ENCODE assay signal across 24 cellular contexts in genomic region chr3:186160691-186161243, GRCh38.
"Had no signal": no experiment of that assay in that cellular context is flagged by ENCODE, and none has a peak within 500 bp of the region (broad histone marks: within the 10 kb centered on the region; RNA-seq: fewer than 3 reads in every experiment).

No MANE protein-coding gene starts in this region.

- DNase-seq: activated CD4-positive, alpha-beta T cell treated with anti-CD3 and anti-CD28 coated beads, Interleukin-2, amount 10 ng/mL, durations not matched to agents 24 days and 14 days; activated CD8-positive, alpha-beta T cell treated with anti-CD3 and anti-CD28 coated beads, Interleukin-2, amount 10 ng/mL, durations not matched to agents 7 days and 5 days; activated naive CD4-positive, alpha-beta T cell; activated T-cell treated with anti-CD3 and anti-CD28 coated beads, Interleukin-2, amount 50 U/mL, for 1 hour; cerebellar nuclear complex; cortex of kidney; endodermal cell; esophagus squamous epithelium; foreskin fibroblast; kidney glomerular epithelial cell; left ventricle myocardium inferior; midbrain; natural killer cell; sigmoid colon; stimulated activated CD4-positive, alpha-beta T cell treated with anti-CD3 and anti-CD28 coated beads, Interleukin-15, amount 100 ng/mL, for 24 hours; stomach; uterus had no signal

- H3K4me3 ChIP-seq: adrenal gland, esophagus squamous epithelium, left ventricle myocardium inferior, sigmoid colon, smooth muscle cell, stomach, suprapubic skin, tibial nerve, uterus had no signal

- ATAC-seq: activated CD4-positive, CD25-positive, alpha-beta regulatory T cell treated with anti-CD3 and anti-CD28 coated beads, Interleukin-2, amount 50 U/mL, for 24 hours; activated CD8-positive, alpha-beta T cell treated with anti-CD3 and anti-CD28 coated beads, Interleukin-2, amount 10 ng/mL, durations not matched to agents 7 days and 5 days; activated T-helper 17 cell treated with anti-CD3 and anti-CD28 coated beads, Interleukin-2, amount 50 U/mL, for 72 hours; natural killer cell; stimulated activated memory B cell treated with anti-CD40 and anti-IgM and Interleukin-4, amounts not matched to agents 10 μg/mL and 1 μg/mL and 100 μg/mL, for 72 hours had no signal
